In genomic region chr2:64876137-64876647, GRCh38 we compare ENCODE assay signal across 9 cellular contexts.
DNase-seq lines count a peak whose midpoint lies in the region; ATAC-seq and TF ChIP-seq lines count a peak whose summit lies in the region.
"Had no signal": no experiment of that assay in that cellular context is flagged by ENCODE, and none has a peak within 500 bp of the region (broad histone marks: within the 10 kb centered on the region; RNA-seq: fewer than 3 reads in every experiment).

No MANE protein-coding gene starts in this region.

- H3K4me1 ChIP-seq in endodermal cell (ENCODE audit: control insufficient read depth, insufficient read depth, low read length): no peaks in the 10 kb centered on the region

- H3K9me3 Mint-ChIP-seq in endodermal cell: no peaks in the 10 kb centered on the region
- H3K9me3 Mint-ChIP-seq: activated CD4-positive, alpha-beta memory T cell treated with anti-CD3 and anti-CD28 coated beads, Interleukin-2, amount 10 ng/mL, durations not matched to agents 7 days and 5 days had no signal

- in situ Hi-C loops in Caki2 (cut with HindIII; ENCODE audit: low pct_unique_long_range_greater_than_20kb, low sequenced_read_pairs): no loop called here

- H3K4me3 ChIP-seq in endodermal cell (ENCODE audit: low read length): no peak overlapping the region

- ATAC-seq in GM18511 (IDR thresholded peaks at IDR 0.05; ENCODE audit: unreplicated experiment): no peak
- no peak for ATAC-seq in GM18502 (IDR thresholded peaks at IDR 0.05; ENCODE audit: poor library complexity, unreplicated experiment)

- H3K27me3 ChIP-seq in endodermal cell (ENCODE audit: control insufficient read depth, insufficient read depth, low read length, poor library complexity, severe bottlenecking): no peaks in the 10 kb centered on the region

- no peaks in the 10 kb centered on the region for H3K9me3 ChIP-seq in endodermal cell (ENCODE audit: control insufficient read depth, low read length)

- H3K9ac ChIP-seq in endodermal cell (ENCODE audit: extremely low read depth, low read length, poor library complexity, severe bottlenecking): no peak overlapping the region

- TF ChIP-seq CTCF in endodermal cell (conservative IDR thresholded peaks at IDR 0.05): no peak

- no peak overlapping the region for H3K4me3 Mint-ChIP-seq in endodermal cell
- H3K4me3 Mint-ChIP-seq: activated CD4-positive, alpha-beta memory T cell treated with anti-CD3 and anti-CD28 coated beads, Interleukin-2, amount 10 ng/mL, durations not matched to agents 7 days and 5 days had no signal

- H3K27ac ChIP-seq in endodermal cell (ENCODE audit: low read depth, low read length): no peak overlapping the region

- peaks cover 8% of the 10 kb centered on the region for H3K4me1 Mint-ChIP-seq in endodermal cell

- H3K36me3 Mint-ChIP-seq in endodermal cell (ENCODE audit: low read depth): no peaks in the 10 kb centered on the region

- no peaks in the 10 kb centered on the region for H3K36me3 ChIP-seq in endodermal cell (ENCODE audit: control insufficient read depth, insufficient read depth, low read length)

- no peak overlapping the region for H3K27ac Mint-ChIP-seq in endodermal cell
- H3K27ac Mint-ChIP-seq: activated CD4-positive, alpha-beta memory T cell treated with anti-CD3 and anti-CD28 coated beads, Interleukin-2, amount 10 ng/mL, durations not matched to agents 7 days and 5 days had no signal

- no peaks in the 10 kb centered on the region for H3K27me3 Mint-ChIP-seq in endodermal cell (ENCODE audit: insufficient read depth)

- 13 to 31% methylated on average over 1 to 3 of the region's 3 CpGs for WGBS in endodermal cell (ENCODE audit: insufficient coverage in 1 of 2, insufficient read length in 1 of 2), 2 experiments

- peak; percentile 76 for DNase-seq in Caki2 (ENCODE audit: low read depth)
- DNase-seq in NCI-H226: peak; percentile 87
- peak; percentile 75 for DNase-seq in endodermal cell
- peak; percentile 95 for DNase-seq in myocyte (ENCODE audit: low read depth)
- no peak for DNase-seq in NCI-H345 (lab: John Stamatoyannopoulos, UW)
- DNase-seq in DMS153 treated with DMSO at 0.1 percent for 48 hours (lab: John Stamatoyannopoulos, UW; ENCODE audit: unreplicated experiment): no peak
- DNase-seq: activated CD4-positive, alpha-beta memory T cell treated with anti-CD3 and anti-CD28 coated beads, Interleukin-2, amount 10 ng/mL, durations not matched to agents 7 days and 5 days had no signal

Comparison
In these comparisons a context has a peak if more than half of its experiments do, and no peak if none do; other contexts are left out.
1. DNase-seq: peak in Caki2 (single experiment), NCI-H226 (single experiment), endodermal cell (single experiment) and myocyte (single experiment); none in NCI-H345 (single experiment) and DMS153 treated with DMSO at 0.1 percent for 48 hours (single experiment).